ENCODE assay signal across 9 cellular contexts in genomic region chr19:48491793-48492123, GRCh38. TPM values are rescaled to one million over a fixed set of nuclear protein-coding genes. Genes with fewer than 3 reads are reported as not detected.
A peak's percentile ranks its signal among the peaks of the same experiment; 100 is the strongest.
DNase-seq lines count a peak whose midpoint lies in the region; ATAC-seq and TF ChIP-seq lines count a peak whose summit lies in the region.
"Had no signal": no experiment of that assay in that cellular context is flagged by ENCODE, and none has a peak within 500 bp of the region (broad histone marks: within the 10 kb centered on the region; RNA-seq: fewer than 3 reads in every experiment).

No MANE protein-coding gene starts in this region.

- peaks cover 27% of the 10 kb centered on the region for H3K27me3 ChIP-seq in iPS-20b (ENCODE audit: insufficient read depth, low read length)

- no peaks in the 10 kb centered on the region for H3K36me3 Mint-ChIP-seq in WTC11

- peaks cover 29% of the 10 kb centered on the region for H3K4me1 Mint-ChIP-seq in WTC11

- peaks cover 39% of the 10 kb centered on the region for H3K27me3 Mint-ChIP-seq in WTC11 (ENCODE audit: low read depth)

- H3K4me3 ChIP-seq in iPS-20b (ENCODE audit: low read length), result peak overlapping the region; percentile 79; the same call in 1 of the 2 replicates

- POLR2A ChIA-PET in WTC11 (lab: Charles Lee), result interaction anchor here (0.6 to 2.4 kb wide), 2 partner anchors 92 to 96 kb away, joined by 4 to 11 read pairs; no protein-coding TSS in a partner anchor

- no peaks in the 10 kb centered on the region for H3K9me3 Mint-ChIP-seq in WTC11

- ATAC-seq in Right ventricle myocardium inferior (no peak), left ventricle myocardium superior (no peak), WTC11 (peak; percentile 33), GM18517 (IDR thresholded peaks at IDR 0.05; ENCODE audit: unreplicated experiment) (no peak), GM21576 (IDR thresholded peaks at IDR 0.05; ENCODE audit: unreplicated experiment) (no peak)

- peak overlapping the region; percentile 74; the same call in 1 of the 2 replicates for H3K9ac ChIP-seq in iPS-20b (ENCODE audit: low read depth, low read length)

- intact Hi-C loops in Right ventricle myocardium inferior (cut with DNase I), result no loop called here
- intact Hi-C loops in left ventricle myocardium superior (cut with micrococcal nuclease), result no loop called here

- no peak for TF ChIP-seq CTCF in WTC11 (IDR thresholded peaks at IDR 0.05)

- peak overlapping the region; percentile 98 for H3K27ac Mint-ChIP-seq in WTC11

- CTCF ChIA-PET in WTC11 (lab: Charles Lee), result interaction anchor here (1.0 to 3.5 kb wide), 7 partner anchors 11 to 138 kb away, joined by 6 to 122 read pairs (median 22); no protein-coding TSS in a partner anchor

- DNase-seq in Right ventricle myocardium inferior (ENCODE audit: missing footprints), result peak; percentile 63
- DNase-seq in left ventricle myocardium superior, result no peak
- peak; percentile 93 for DNase-seq in WTC11 (ENCODE audit: low spot score)
- DNase-seq in ureter (ENCODE audit: low spot score), result peak; percentile 45
- DNase-seq in mucosa of gallbladder (ENCODE audit: low spot score), result no peak
- DNase-seq: NCI-H1436 treated with DMSO at 0.1 percent for 48 hours had no signal

- H3K36me3 ChIP-seq in iPS-20b (ENCODE audit: insufficient read depth, low read depth, low read length), result no peaks in the 10 kb centered on the region

- H3K27ac ChIP-seq in iPS-20b (ENCODE audit: low read length), result no peak overlapping the region

- peak overlapping the region; percentile 81 for H3K4me3 Mint-ChIP-seq in WTC11

- no peaks in the 10 kb centered on the region for H3K9me3 ChIP-seq in iPS-20b (ENCODE audit: insufficient read depth, low read depth, low read length)

- peaks cover 12% of the 10 kb centered on the region; the same call in 1 of the 2 replicates for H3K4me1 ChIP-seq in iPS-20b (ENCODE audit: insufficient read depth, low read length)

TF ChIP-seq in WTC11, 78 proteins besides CTCF, POLR2A, EP300 and RAD21:
- TF ChIP-seq E2F4 (CRISPR knock-in tag; IDR thresholded peaks at IDR 0.05; ENCODE audit: borderline replicate concordance, low read depth), result no peak
- TF ChIP-seq JUN (CRISPR knock-in tag; IDR thresholded peaks at IDR 0.05), result no peak
- TF ChIP-seq TP53 (CRISPR knock-in tag; IDR thresholded peaks at IDR 0.05), result no peak
- TF ChIP-seq KAT7 (CRISPR knock-in tag; IDR thresholded peaks at IDR 0.05; ENCODE audit: borderline replicate concordance), result no peak
- TF ChIP-seq, protein P1, sequence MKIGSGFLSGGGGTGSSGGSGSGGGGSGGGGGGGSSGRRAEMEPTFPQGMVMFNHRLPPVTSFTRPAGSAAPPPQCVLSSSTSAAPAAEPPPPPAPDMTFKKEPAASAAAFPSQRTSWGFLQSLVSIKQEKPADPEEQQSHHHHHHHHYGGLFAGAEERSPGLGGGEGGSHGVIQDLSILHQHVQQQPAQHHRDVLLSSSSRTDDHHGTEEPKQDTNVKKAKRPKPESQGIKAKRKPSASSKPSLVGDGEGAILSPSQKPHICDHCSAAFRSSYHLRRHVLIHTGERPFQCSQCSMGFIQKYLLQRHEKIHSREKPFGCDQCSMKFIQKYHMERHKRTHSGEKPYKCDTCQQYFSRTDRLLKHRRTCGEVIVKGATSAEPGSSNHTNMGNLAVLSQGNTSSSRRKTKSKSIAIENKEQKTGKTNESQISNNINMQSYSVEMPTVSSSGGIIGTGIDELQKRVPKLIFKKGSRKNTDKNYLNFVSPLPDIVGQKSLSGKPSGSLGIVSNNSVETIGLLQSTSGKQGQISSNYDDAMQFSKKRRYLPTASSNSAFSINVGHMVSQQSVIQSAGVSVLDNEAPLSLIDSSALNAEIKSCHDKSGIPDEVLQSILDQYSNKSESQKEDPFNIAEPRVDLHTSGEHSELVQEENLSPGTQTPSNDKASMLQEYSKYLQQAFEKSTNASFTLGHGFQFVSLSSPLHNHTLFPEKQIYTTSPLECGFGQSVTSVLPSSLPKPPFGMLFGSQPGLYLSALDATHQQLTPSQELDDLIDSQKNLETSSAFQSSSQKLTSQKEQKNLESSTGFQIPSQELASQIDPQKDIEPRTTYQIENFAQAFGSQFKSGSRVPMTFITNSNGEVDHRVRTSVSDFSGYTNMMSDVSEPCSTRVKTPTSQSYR (CRISPR knock-in tag; IDR thresholded peaks at IDR 0.05), result no peak
- TF ChIP-seq ESRRA (CRISPR knock-in tag; IDR thresholded peaks at IDR 0.05; ENCODE audit: borderline replicate concordance), result no peak
- TF ChIP-seq, protein P2, sequence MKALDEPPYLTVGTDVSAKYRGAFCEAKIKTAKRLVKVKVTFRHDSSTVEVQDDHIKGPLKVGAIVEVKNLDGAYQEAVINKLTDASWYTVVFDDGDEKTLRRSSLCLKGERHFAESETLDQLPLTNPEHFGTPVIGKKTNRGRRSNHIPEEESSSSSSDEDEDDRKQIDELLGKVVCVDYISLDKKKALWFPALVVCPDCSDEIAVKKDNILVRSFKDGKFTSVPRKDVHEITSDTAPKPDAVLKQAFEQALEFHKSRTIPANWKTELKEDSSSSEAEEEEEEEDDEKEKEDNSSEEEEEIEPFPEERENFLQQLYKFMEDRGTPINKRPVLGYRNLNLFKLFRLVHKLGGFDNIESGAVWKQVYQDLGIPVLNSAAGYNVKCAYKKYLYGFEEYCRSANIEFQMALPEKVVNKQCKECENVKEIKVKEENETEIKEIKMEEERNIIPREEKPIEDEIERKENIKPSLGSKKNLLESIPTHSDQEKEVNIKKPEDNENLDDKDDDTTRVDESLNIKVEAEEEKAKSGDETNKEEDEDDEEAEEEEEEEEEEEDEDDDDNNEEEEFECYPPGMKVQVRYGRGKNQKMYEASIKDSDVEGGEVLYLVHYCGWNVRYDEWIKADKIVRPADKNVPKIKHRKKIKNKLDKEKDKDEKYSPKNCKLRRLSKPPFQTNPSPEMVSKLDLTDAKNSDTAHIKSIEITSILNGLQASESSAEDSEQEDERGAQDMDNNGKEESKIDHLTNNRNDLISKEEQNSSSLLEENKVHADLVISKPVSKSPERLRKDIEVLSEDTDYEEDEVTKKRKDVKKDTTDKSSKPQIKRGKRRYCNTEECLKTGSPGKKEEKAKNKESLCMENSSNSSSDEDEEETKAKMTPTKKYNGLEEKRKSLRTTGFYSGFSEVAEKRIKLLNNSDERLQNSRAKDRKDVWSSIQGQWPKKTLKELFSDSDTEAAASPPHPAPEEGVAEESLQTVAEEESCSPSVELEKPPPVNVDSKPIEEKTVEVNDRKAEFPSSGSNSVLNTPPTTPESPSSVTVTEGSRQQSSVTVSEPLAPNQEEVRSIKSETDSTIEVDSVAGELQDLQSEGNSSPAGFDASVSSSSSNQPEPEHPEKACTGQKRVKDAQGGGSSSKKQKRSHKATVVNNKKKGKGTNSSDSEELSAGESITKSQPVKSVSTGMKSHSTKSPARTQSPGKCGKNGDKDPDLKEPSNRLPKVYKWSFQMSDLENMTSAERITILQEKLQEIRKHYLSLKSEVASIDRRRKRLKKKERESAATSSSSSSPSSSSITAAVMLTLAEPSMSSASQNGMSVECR (CRISPR knock-in tag; IDR thresholded peaks at IDR 0.05; ENCODE audit: borderline replicate concordance), result no peak
- TF ChIP-seq, protein P3, sequence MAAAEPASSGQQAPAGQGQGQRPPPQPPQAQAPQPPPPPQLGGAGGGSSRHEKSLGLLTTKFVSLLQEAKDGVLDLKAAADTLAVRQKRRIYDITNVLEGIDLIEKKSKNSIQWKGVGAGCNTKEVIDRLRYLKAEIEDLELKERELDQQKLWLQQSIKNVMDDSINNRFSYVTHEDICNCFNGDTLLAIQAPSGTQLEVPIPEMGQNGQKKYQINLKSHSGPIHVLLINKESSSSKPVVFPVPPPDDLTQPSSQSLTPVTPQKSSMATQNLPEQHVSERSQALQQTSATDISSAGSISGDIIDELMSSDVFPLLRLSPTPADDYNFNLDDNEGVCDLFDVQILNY (CRISPR knock-in tag; IDR thresholded peaks at IDR 0.05), result no peak
- TF ChIP-seq IRF2 (CRISPR knock-in tag; IDR thresholded peaks at IDR 0.05; ENCODE audit: borderline replicate concordance, low read depth), result no peak
TF ChIP-seq in WTC11: peak in this region for 0.

RNA-seq across cellular contexts. Expression of gene LMTK3, which starts 19.9 kb away (rescaled TPM):
- total RNA-seq in Right ventricle myocardium inferior (0.70 TPM), left ventricle myocardium superior (1.4 TPM), WTC11 (2021) (15.9 to 19.4 TPM (median 19.1 TPM) in 3 replicates), ureter (5.1 TPM), mucosa of gallbladder (21.0 TPM)

RNA-seq across cellular contexts. Expression of gene CYTH2, which starts 22.6 kb away (rescaled TPM):
- total RNA-seq in Right ventricle myocardium inferior (30.7 TPM), left ventricle myocardium superior (33.4 TPM), WTC11 (2021) (70.4 to 72.6 TPM (median 71.9 TPM) in 3 replicates), ureter (61.6 TPM), mucosa of gallbladder (141 TPM)

RNA-seq across cellular contexts. Expression of gene KCNJ14, which starts 36.4 kb away (rescaled TPM):
- total RNA-seq in Right ventricle myocardium inferior (0.19 TPM), left ventricle myocardium superior (0.35 TPM), WTC11 (2021) (1.1 to 1.4 TPM (median 1.1 TPM) in 3 replicates), ureter (1.5 TPM), mucosa of gallbladder (1.0 TPM)

RNA-seq across cellular contexts. Expression of gene GRWD1, which starts 46.0 kb away (rescaled TPM):
- total RNA-seq in Right ventricle myocardium inferior (17.7 TPM), left ventricle myocardium superior (15.7 TPM), WTC11 (2021) (59.8 to 67.2 TPM (median 61.6 TPM) in 3 replicates), ureter (43.6 TPM), mucosa of gallbladder (27.6 TPM)

Comparison
In these comparisons a context has a peak if more than half of its experiments do, and no peak if none do; other contexts are left out.
1. DNase-seq: peak in Right ventricle myocardium inferior (single experiment), WTC11 (single experiment) and ureter (single experiment); none in left ventricle myocardium superior (single experiment) and mucosa of gallbladder (single experiment).